In the genomic region with DNA sequence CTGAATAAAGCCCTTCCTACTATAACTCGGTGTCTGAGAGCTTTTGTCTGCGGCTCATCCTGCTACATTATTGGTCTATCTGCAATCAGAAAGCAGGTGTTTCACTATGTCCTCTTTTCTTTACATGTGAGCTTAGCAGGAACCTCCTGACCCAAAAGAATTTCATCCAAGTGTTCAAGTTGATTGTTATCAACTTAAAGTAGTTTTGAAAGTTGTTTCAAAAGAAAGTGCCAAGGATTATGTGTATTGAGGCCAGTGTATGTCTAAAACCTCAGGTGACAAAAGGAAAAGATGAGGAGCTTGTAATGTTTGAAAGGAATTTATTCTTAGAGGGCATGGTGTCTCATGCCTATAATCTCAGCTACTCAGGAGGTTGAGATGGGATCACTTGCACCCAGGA, we compare ENCODE assay signal across 33 cellular contexts. TPM values are rescaled to one million over a fixed set of nuclear protein-coding genes. Genes with fewer than 3 reads are reported as not detected.
"Had no signal": no experiment of that assay in that cellular context is flagged by ENCODE, and none has a peak within 500 bp of the region (broad histone marks: within the 10 kb centered on the region; RNA-seq: fewer than 3 reads in every experiment).

No MANE protein-coding gene starts in this region.

- H3K4me3 ChIP-seq: coronary artery, esophagus muscularis mucosa, gastroesophageal sphincter had no signal

- H3K4me1 ChIP-seq: esophagus muscularis mucosa, gastroesophageal sphincter had no signal

- H3K9me3 Mint-ChIP-seq: activated B cell treated with CpG ODN at 0.5 μM for 24 hours; activated CD8-positive, alpha-beta T cell treated with anti-CD3 and anti-CD28 coated beads for 36 hours; activated T-cell treated with anti-CD3 and anti-CD28 coated beads, Interleukin-2, amount 50 U/mL, for 4 hours; activated T-helper 17 cell treated with anti-CD3 and anti-CD28 coated beads, Interleukin-2, amount 50 U/mL, for 72 hours; central memory CD8-positive, alpha-beta T cell; dendritic cell treated with granulocyte-macrophage colony-stimulating factor and Interleukin-4, amounts not matched to agents 40 ng/mL and 50 ng/mL, for 4 days; endodermal cell; T-helper 2 cell treated with Interferon-gamma antibody and Interleukin-4, amounts not matched to agents 5 μg/mL and 100 μg/mL, for 36 hours had no signal

- H3K27ac ChIP-seq: brain microvascular endothelial cell, coronary artery, esophagus muscularis mucosa, gastroesophageal sphincter, WERI-Rb-1 had no signal

- H3K27me3 ChIP-seq: brain microvascular endothelial cell, dorsolateral prefrontal cortex, esophagus muscularis mucosa, gastroesophageal sphincter had no signal

- FAIRE-seq: astrocyte, bronchial epithelial cell had no signal

- H3K4me3 Mint-ChIP-seq: activated B cell treated with CpG ODN at 0.5 μM for 24 hours; activated CD8-positive, alpha-beta T cell treated with anti-CD3 and anti-CD28 coated beads for 36 hours; activated naive CD8-positive, alpha-beta T cell; activated T-cell treated with anti-CD3 and anti-CD28 coated beads, Interleukin-2, amount 50 U/mL, for 4 hours; activated T-helper 17 cell treated with anti-CD3 and anti-CD28 coated beads, Interleukin-2, amount 50 U/mL, for 72 hours; central memory CD8-positive, alpha-beta T cell; dendritic cell treated with granulocyte-macrophage colony-stimulating factor and Interleukin-4, amounts not matched to agents 40 ng/mL and 50 ng/mL, for 4 days; endodermal cell; T-helper 17 cell; T-helper 2 cell treated with Interferon-gamma antibody and Interleukin-4, amounts not matched to agents 5 μg/mL and 100 μg/mL, for 36 hours had no signal

- H3K4me1 Mint-ChIP-seq: activated B cell treated with CpG ODN at 0.5 μM for 24 hours; activated T-helper 17 cell treated with anti-CD3 and anti-CD28 coated beads, Interleukin-2, amount 50 U/mL, for 72 hours; central memory CD8-positive, alpha-beta T cell had no signal

- H3K27ac Mint-ChIP-seq: activated B cell treated with CpG ODN at 0.5 μM for 24 hours; activated CD8-positive, alpha-beta T cell treated with anti-CD3 and anti-CD28 coated beads for 36 hours; activated naive CD8-positive, alpha-beta T cell; activated T-helper 17 cell treated with anti-CD3 and anti-CD28 coated beads, Interleukin-2, amount 50 U/mL, for 72 hours; dendritic cell treated with granulocyte-macrophage colony-stimulating factor and Interleukin-4, amounts not matched to agents 40 ng/mL and 50 ng/mL, for 4 days; endodermal cell; T-helper 17 cell; T-helper 2 cell treated with Interferon-gamma antibody and Interleukin-4, amounts not matched to agents 5 μg/mL and 100 μg/mL, for 36 hours had no signal

- DNase-seq: activated B cell treated with CpG ODN at 0.5 μM for 24 hours; activated CD4-positive, alpha-beta T cell treated with anti-CD3 and anti-CD28 coated beads for 48 hours; activated CD4-positive, alpha-beta T cell treated with anti-CD3 and anti-CD28 coated beads, Interleukin-2, amount 50 U/mL, for 1 hour; activated CD4-positive, alpha-beta T cell treated with anti-CD3 and anti-CD28 coated beads, Interleukin-2, amount 50 U/mL, for 48 hours; activated CD8-positive, alpha-beta memory T cell treated with anti-CD3 and anti-CD28 coated beads for 24 hours; activated CD8-positive, alpha-beta T cell treated with anti-CD3 and anti-CD28 coated beads for 36 hours; activated effector memory CD4-positive, alpha-beta T cell treated with Interleukin-2 at 50 U/mL for 16 hours; activated gamma-delta T cell treated with Interleukin-2 at 50 U/mL for 16 hours; activated naive CD4-positive, alpha-beta T cell treated with anti-CD3 and anti-CD28 coated beads, Interleukin-2, amount 50 U/mL, for 16 hours; activated naive CD4-positive, alpha-beta T cell treated with Interleukin-2 at 50 U/mL for 16 hours; activated T-cell treated with anti-CD3 and anti-CD28 coated beads, Interleukin-2, amount 50 U/mL, for 4 hours; amniotic stem cell; anterior cingulate cortex; brain microvascular endothelial cell; dorsolateral prefrontal cortex; effector memory CD4-positive, alpha-beta T cell; endodermal cell; foreskin melanocyte; T-helper 1 cell; T-helper 17 cell; T1000; WERI-Rb-1 had no signal

- H3K36me3 ChIP-seq: brain microvascular endothelial cell, esophagus muscularis mucosa, gastroesophageal sphincter, WERI-Rb-1 had no signal

- H3K36me3 Mint-ChIP-seq: activated naive CD8-positive, alpha-beta T cell had no signal

- H3K27me3 Mint-ChIP-seq: activated B cell treated with CpG ODN at 0.5 μM for 24 hours; activated CD8-positive, alpha-beta T cell treated with anti-CD3 and anti-CD28 coated beads for 36 hours; activated naive CD8-positive, alpha-beta T cell; activated T-helper 17 cell treated with anti-CD3 and anti-CD28 coated beads, Interleukin-2, amount 50 U/mL, for 72 hours; dendritic cell treated with granulocyte-macrophage colony-stimulating factor and Interleukin-4, amounts not matched to agents 40 ng/mL and 50 ng/mL, for 4 days had no signal

- ATAC-seq: activated CD4-positive, CD25-positive, alpha-beta regulatory T cell treated with anti-CD3 and anti-CD28 coated beads, Interleukin-2, amount 50 U/mL, for 24 hours; activated CD8-positive, alpha-beta T cell treated with anti-CD3 and anti-CD28 coated beads for 36 hours; activated T-cell treated with anti-CD3 and anti-CD28 coated beads, Interleukin-2, amount 50 U/mL, for 4 hours; activated T-helper 17 cell treated with anti-CD3 and anti-CD28 coated beads, Interleukin-2, amount 50 U/mL, for 72 hours; gastroesophageal sphincter; T-helper 17 cell had no signal

- H3K9me3 ChIP-seq: esophagus muscularis mucosa, gastroesophageal sphincter had no signal

RNA-seq across cellular contexts. Expression of a gene that starts 8.1 kb away (rescaled TPM):
- total RNA-seq: activated B cell treated with CpG ODN at 0.5 μM for 24 hours; activated CD8-positive, alpha-beta T cell treated with anti-CD3 and anti-CD28 coated beads for 36 hours; activated T-helper 17 cell treated with anti-CD3 and anti-CD28 coated beads, Interleukin-2, amount 50 U/mL, for 72 hours had no signal
